1 cellular context compared by ENCODE assay signal in genomic region chrX:96721398-96721797, GRCh38.
TF ChIP-seq lines count a peak whose summit lies in the region.

No MANE protein-coding gene starts in this region.

TF ChIP-seq in GM12878, 131 proteins besides CTCF, POLR2A, EP300 and RAD21:
- TF ChIP-seq YY1 (IDR thresholded peaks at IDR 0.05; ENCODE audit: low read depth, low read length) (no peak), SP1 (IDR thresholded peaks at IDR 0.05; ENCODE audit: low read depth, low read length) (no peak), RUNX3 (IDR thresholded peaks at IDR 0.05; ENCODE audit: low read length) (peak; percentile 62), MTA2 (IDR thresholded peaks at IDR 0.05; ENCODE audit: low read depth) (0 out of 2 replicates have a peak, but pooled peaks have one; percentile 32), IKZF2 (IDR thresholded peaks at IDR 0.05) (peak in 1 of 2 experiments; percentile 7; a peak in 1 of 4 replicates), POLR2AphosphoS5 (IDR thresholded peaks at IDR 0.05; ENCODE audit: low read length) (no peak), NR2F1 (conservative IDR thresholded peaks at IDR 0.05) (peak; percentile 59), RAD51 (IDR thresholded peaks at IDR 0.05) (peak; percentile 49; the same call in 1 of the 2 replicates), PAX5 (IDR thresholded peaks at IDR 0.05; ENCODE audit: borderline replicate concordance, low read depth, low read length) (0 out of 2 replicates have a peak, but pooled peaks have one; percentile 8), MEF2B (IDR thresholded peaks at IDR 0.05; ENCODE audit: partially characterized antibody, poor library complexity, severe bottlenecking) (peak; percentile 16)
TF ChIP-seq in GM12878: peak in this region for 7.
